ENCODE assay signal across 9 cellular contexts in genomic region chr1:160432371-160432786, GRCh38. TPM values are rescaled to one million over a fixed set of nuclear protein-coding genes. Genes with fewer than 3 reads are reported as not detected.
DNase-seq lines count a peak whose midpoint lies in the region; ATAC-seq and TF ChIP-seq lines count a peak whose summit lies in the region.
"Had no signal": no experiment of that assay in that cellular context is flagged by ENCODE, and none has a peak within 500 bp of the region (broad histone marks: within the 10 kb centered on the region; RNA-seq: fewer than 3 reads in every experiment).

No MANE protein-coding gene starts in this region.

- H3K27me3 ChIP-seq in testis: no peaks in the 10 kb centered on the region

- peaks cover 8% of the 10 kb centered on the region for H3K36me3 Mint-ChIP-seq in activated naive CD4-positive, alpha-beta T cell treated with anti-CD3 and anti-CD28 coated beads, Interleukin-2, amount 10 ng/mL, durations not matched to agents 7 days and 5 days
- peaks cover 6% of the 10 kb centered on the region for H3K36me3 Mint-ChIP-seq in T-helper 2 cell treated with Interferon-gamma antibody and Interleukin-4, amounts not matched to agents 5 μg/mL and 100 μg/mL, for 36 hours (ENCODE audit: low read depth)

- intact Hi-C loops in testis (cut with DNase I; ENCODE audit: low total_unique reads): no loop called here

- peaks cover 10% of the 10 kb centered on the region for H3K4me1 ChIP-seq in testis

- no peak overlapping the region for H3K27ac ChIP-seq in testis

- ATAC-seq in HG02973 (IDR thresholded peaks at IDR 0.05; ENCODE audit: unreplicated experiment): peak; percentile 55
- ATAC-seq in stimulated activated naive CD8-positive, alpha-beta T cell treated with anti-CD3 and anti-CD28 coated beads, Interleukin-15, amount 100 ng/mL, for 72 hours: peak; percentile 60

- DNase-seq in activated naive CD4-positive, alpha-beta T cell treated with anti-CD3 and anti-CD28 coated beads, Interleukin-2, amount 10 ng/mL, durations not matched to agents 7 days and 5 days: no peak
- no peak for DNase-seq in activated naive CD4-positive, alpha-beta T cell (lab: John Stamatoyannopoulos, UW)
- no peak for DNase-seq in T-helper 2 cell treated with Interferon-gamma antibody and Interleukin-4, amounts not matched to agents 5 μg/mL and 100 μg/mL, for 36 hours (ENCODE audit: low spot score)
- no peak for DNase-seq in stimulated activated naive CD8-positive, alpha-beta T cell treated with anti-CD3 and anti-CD28 coated beads, Interleukin-15, amount 100 ng/mL, for 72 hours
- DNase-seq in AML-193 (lab: John Stamatoyannopoulos, UW) (no peak), testis (no peak), NCI-H345 treated with DMSO at 0.1 percent for 48 hours (lab: John Stamatoyannopoulos, UW; ENCODE audit: unreplicated experiment) (no peak)

- H3K27ac Mint-ChIP-seq in activated naive CD4-positive, alpha-beta T cell treated with anti-CD3 and anti-CD28 coated beads, Interleukin-2, amount 10 ng/mL, durations not matched to agents 7 days and 5 days: peak overlapping the region; percentile 88
- H3K27ac Mint-ChIP-seq in T-helper 2 cell treated with Interferon-gamma antibody and Interleukin-4, amounts not matched to agents 5 μg/mL and 100 μg/mL, for 36 hours: peak overlapping the region; percentile 73
- peak overlapping the region; percentile 77 to 89 for H3K27ac Mint-ChIP-seq in stimulated activated naive CD8-positive, alpha-beta T cell treated with anti-CD3 and anti-CD28 coated beads, Interleukin-15, amount 100 ng/mL, for 72 hours

- no peak overlapping the region for H3K4me3 Mint-ChIP-seq in activated naive CD4-positive, alpha-beta T cell treated with anti-CD3 and anti-CD28 coated beads, Interleukin-2, amount 10 ng/mL, durations not matched to agents 7 days and 5 days
- H3K4me3 Mint-ChIP-seq in T-helper 2 cell treated with Interferon-gamma antibody and Interleukin-4, amounts not matched to agents 5 μg/mL and 100 μg/mL, for 36 hours: peak overlapping the region; percentile 21
- H3K4me3 Mint-ChIP-seq in stimulated activated naive CD8-positive, alpha-beta T cell treated with anti-CD3 and anti-CD28 coated beads, Interleukin-15, amount 100 ng/mL, for 72 hours: peak overlapping the region in 1 of 2 donors; percentile 16

- peaks cover 69% of the 10 kb centered on the region for H3K4me1 Mint-ChIP-seq in activated naive CD4-positive, alpha-beta T cell treated with anti-CD3 and anti-CD28 coated beads, Interleukin-2, amount 10 ng/mL, durations not matched to agents 7 days and 5 days
- H3K4me1 Mint-ChIP-seq in T-helper 2 cell treated with Interferon-gamma antibody and Interleukin-4, amounts not matched to agents 5 μg/mL and 100 μg/mL, for 36 hours (ENCODE audit: low read depth): peaks cover 58% of the 10 kb centered on the region
- H3K4me1 Mint-ChIP-seq in stimulated activated naive CD8-positive, alpha-beta T cell treated with anti-CD3 and anti-CD28 coated beads, Interleukin-15, amount 100 ng/mL, for 72 hours: peaks cover 69% of the 10 kb centered on the region

- no peak for TF ChIP-seq CTCF in testis (IDR thresholded peaks at IDR 0.05)

- TF ChIP-seq POLR2A in testis (IDR thresholded peaks at IDR 0.05): no peak

- no peaks in the 10 kb centered on the region for H3K36me3 ChIP-seq in testis (ENCODE audit: low read depth, missing control alignments)

- H3K27me3 Mint-ChIP-seq in activated naive CD4-positive, alpha-beta T cell treated with anti-CD3 and anti-CD28 coated beads, Interleukin-2, amount 10 ng/mL, durations not matched to agents 7 days and 5 days: no peaks in the 10 kb centered on the region
- no peaks in the 10 kb centered on the region for H3K27me3 Mint-ChIP-seq in T-helper 2 cell treated with Interferon-gamma antibody and Interleukin-4, amounts not matched to agents 5 μg/mL and 100 μg/mL, for 36 hours (ENCODE audit: low read depth)
- H3K27me3 Mint-ChIP-seq in stimulated activated naive CD8-positive, alpha-beta T cell treated with anti-CD3 and anti-CD28 coated beads, Interleukin-15, amount 100 ng/mL, for 72 hours: no peaks in the 10 kb centered on the region

- peaks cover 19% of the 10 kb centered on the region for H3K9me3 Mint-ChIP-seq in activated naive CD4-positive, alpha-beta T cell treated with anti-CD3 and anti-CD28 coated beads, Interleukin-2, amount 10 ng/mL, durations not matched to agents 7 days and 5 days
- peaks cover 16% of the 10 kb centered on the region for H3K9me3 Mint-ChIP-seq in T-helper 2 cell treated with Interferon-gamma antibody and Interleukin-4, amounts not matched to agents 5 μg/mL and 100 μg/mL, for 36 hours
- peaks cover 32 to 35% of the 10 kb centered on the region in 2 donors for H3K9me3 Mint-ChIP-seq in stimulated activated naive CD8-positive, alpha-beta T cell treated with anti-CD3 and anti-CD28 coated beads, Interleukin-15, amount 100 ng/mL, for 72 hours

- CTCF ChIA-PET in activated naive CD4-positive, alpha-beta T cell treated with anti-CD3 and anti-CD28 coated beads, Interleukin-2, amount 10 ng/mL, durations not matched to agents 7 days and 5 days (lab: Charles Lee): interaction anchor here (0.6 to 0.9 kb wide), 3 partner anchors 83 to 243 kb away, joined by 3 to 4 read pairs (median 3); no protein-coding TSS in a partner anchor

- no peaks in the 10 kb centered on the region for H3K9me3 ChIP-seq in testis

- no peak overlapping the region for H3K4me3 ChIP-seq in testis

RNA-seq across cellular contexts. Expression of gene VANGL2, which starts 32.0 kb away (rescaled TPM):
- total RNA-seq in testis: 1 to 10 TPM; 3.6 to 3.8 TPM
- polyA plus RNA-seq in testis (ENCODE audit: insufficient read depth, low read depth, low replicate concordance): 5.9 TPM
- total RNA-seq: pulmonary artery endothelial cell had no signal
